In genomic region chr10:130727766-130728490, GRCh38 we compare ENCODE assay signal across 32 cellular contexts.
"Had no signal": no experiment of that assay in that cellular context is flagged by ENCODE, and none has a peak within 500 bp of the region (broad histone marks: within the 10 kb centered on the region; RNA-seq: fewer than 3 reads in every experiment).

No MANE protein-coding gene starts in this region.

- H3K9me3 ChIP-seq: lower lobe of right lung, ovary, psoas muscle, sigmoid colon, thyroid gland, upper lobe of left lung had no signal

- FAIRE-seq: bronchial epithelial cell, endothelial cell of umbilical vein, keratinocyte, small intestine had no signal

- H3K36me3 ChIP-seq: lower lobe of right lung, neutrophil, ovary, sigmoid colon, thyroid gland, upper lobe of left lung had no signal

- H3K27ac ChIP-seq: coronary artery, dorsolateral prefrontal cortex, lower lobe of right lung, neutrophil, ovary, psoas muscle, sigmoid colon, thyroid gland, upper lobe of left lung had no signal

- ATAC-seq: activated T-cell treated with anti-CD3 and anti-CD28 coated beads, Interleukin-2, amount 50 U/mL, for 4 hours; activated T-helper 17 cell treated with anti-CD3 and anti-CD28 coated beads, Interleukin-2, amount 50 U/mL, for 72 hours; left lobe of liver; lower lobe of right lung; natural killer cell; psoas muscle; stimulated activated memory B cell treated with anti-CD40 and anti-IgM and Interleukin-4, amounts not matched to agents 10 μg/mL and 1 μg/mL and 100 μg/mL, for 72 hours; stimulated activated naive CD8-positive, alpha-beta T cell treated with anti-CD3 and anti-CD28 coated beads, Interleukin-15, amount 100 ng/mL, for 72 hours; T-cell had no signal

- H3K27me3 ChIP-seq: neutrophil, ovary, thyroid gland, upper lobe of left lung had no signal

- H3K4me1 ChIP-seq: lower lobe of right lung, psoas muscle, sigmoid colon, thyroid gland, upper lobe of left lung had no signal

- DNase-seq: activated CD4-positive, alpha-beta memory T cell treated with anti-CD3 and anti-CD28 coated beads, Interleukin-2, amount 10 ng/mL, durations not matched to agents 7 days and 5 days; activated CD4-positive, alpha-beta T cell treated with anti-CD3 and anti-CD28 coated beads, Interleukin-2, amount 10 ng/mL, durations not matched to agents 7 days and 5 days; activated CD4-positive, CD25-positive, alpha-beta regulatory T cell treated with anti-CD3 and anti-CD28 coated beads, Interleukin-2, amount 50 U/mL, for 72 hours; activated gamma-delta T cell treated with Interleukin-2 at 50 U/mL for 16 hours; activated T-cell treated with anti-CD3 and anti-CD28 coated beads, Interleukin-2, amount 50 U/mL, for 4 hours; effector memory CD4-positive, alpha-beta T cell; foreskin fibroblast; hippocampal formation; lower lobe of right lung; mesenchymal stem cell; natural killer cell; ovary; psoas muscle; small intestine; stimulated activated CD4-positive, alpha-beta T cell treated with anti-CD3 and anti-CD28 coated beads, Interleukin-1b, Interleukin-23, amount 100 ng/mL, for 48 hours; stimulated activated CD4-positive, alpha-beta T cell treated with anti-CD3 and anti-CD28 coated beads, Interleukin-4, amount 100 ng/mL, for 4 hours; stimulated activated CD8-positive, alpha-beta memory T cell treated with anti-CD3 and anti-CD28 coated beads, Interleukin-4, amount 100 ng/mL, for 48 hours; stimulated activated naive CD8-positive, alpha-beta T cell treated with anti-CD3 and anti-CD28 coated beads, Interleukin-15, amount 100 ng/mL, for 72 hours; substantia nigra; T-cell; thyroid gland had no signal

- H3K4me3 ChIP-seq: coronary artery, dorsolateral prefrontal cortex, lower lobe of right lung, ovary, psoas muscle, sigmoid colon, thyroid gland, upper lobe of left lung had no signal
